ENCODE assay signal across 27 cellular contexts in genomic region chr21:36249576-36250422, GRCh38.
DNase-seq lines count a peak whose midpoint lies in the region; ATAC-seq and TF ChIP-seq lines count a peak whose summit lies in the region.
"Had no signal": no experiment of that assay in that cellular context is flagged by ENCODE, and none has a peak within 500 bp of the region (broad histone marks: within the 10 kb centered on the region; RNA-seq: fewer than 3 reads in every experiment).

No MANE protein-coding gene starts in this region.

- no CpG with 5 or more reads among the region's 20 CpGs for WGBS in mesendoderm (ENCODE audit: extremely low coverage, insufficient coverage, low lambda C conversion rate)
- WGBS in body of pancreas, 2 donors: 87 to 90% methylated on average over 18 to 20 of the region's 20 CpGs

- H3K9me3 ChIP-seq in WERI-Rb-1 (ENCODE audit: severe bottlenecking) (no peaks in the 10 kb centered on the region), body of pancreas (no peaks in the 10 kb centered on the region)
- H3K9me3 ChIP-seq: Caco-2, heart right ventricle, SJSA1, stomach, tibial artery had no signal

- H3K79me1 ChIP-seq in mesendoderm (ENCODE audit: low read length): no peaks in the 10 kb centered on the region

- intact Hi-C loops in body of pancreas (cut with DNase I): no loop called here
- intact Hi-C loops in CD14-positive monocyte (cut with micrococcal nuclease): no loop called here

- H3K23ac ChIP-seq in mesendoderm (ENCODE audit: low read length): peak overlapping the region; percentile 48

- no peak overlapping the region for H3K18ac ChIP-seq in mesendoderm (ENCODE audit: low read length)

- H3K27ac ChIP-seq in WERI-Rb-1 (peak overlapping the region; percentile 90), mesendoderm (ENCODE audit: low read depth, low read length) (no peak overlapping the region), body of pancreas (no peak overlapping the region)
- H3K27ac ChIP-seq: foreskin keratinocyte, heart right ventricle, KMS-11, SJSA1, stomach, tibial artery had no signal

- peak overlapping the region; percentile 29 for H3K9ac ChIP-seq in mesendoderm (ENCODE audit: low read length)
- H3K9ac ChIP-seq: KMS-11 had no signal

- H3K36me3 ChIP-seq in WERI-Rb-1: peaks cover 74% of the 10 kb centered on the region
- H3K36me3 ChIP-seq in mesendoderm (ENCODE audit: control insufficient read depth, insufficient read depth, low read length): no peaks in the 10 kb centered on the region
- peaks cover 0 to 2% of the 10 kb centered on the region in 2 donors for H3K36me3 ChIP-seq in body of pancreas (replicated peaks in 1 of 2; ENCODE audit: insufficient read depth in 1 of 2, low read depth in 2 of 2)

- no peak overlapping the region for H3K4me2 ChIP-seq in mesendoderm (ENCODE audit: low read length)
- H3K4me2 ChIP-seq: KMS-11 had no signal

- no peak overlapping the region for H3K4ac ChIP-seq in mesendoderm (ENCODE audit: low read depth, low read length)

- H3K36me3 Mint-ChIP-seq in activated naive CD8-positive, alpha-beta T cell: peaks cover 16% of the 10 kb centered on the region
- peaks cover 15% of the 10 kb centered on the region for H3K36me3 Mint-ChIP-seq in activated naive CD8-positive, alpha-beta T cell treated with anti-CD3 and anti-CD28 coated beads for 36 hours
- peaks cover 80 to 97% of the 10 kb centered on the region in 2 donors for H3K36me3 Mint-ChIP-seq in CD14-positive monocyte

- DNase-seq in activated naive CD8-positive, alpha-beta T cell treated with anti-CD3 and anti-CD28 coated beads for 36 hours: no peak
- DNase-seq in WERI-Rb-1 (no peak), mesendoderm (no peak), cerebellar cortex (ENCODE audit: low spot score) (no peak), body of pancreas (no peak), foreskin fibroblast (no peak), CD14-positive monocyte (ENCODE audit: low spot score) (no peak)
- DNase-seq: activated gamma-delta T cell treated with Interleukin-2 at 50 U/mL for 16 hours; activated T-cell treated with anti-CD3 and anti-CD28 coated beads, Interleukin-2, amount 50 U/mL, for 24 hours; Caco-2; cortex of kidney; DMS79; effector memory CD8-positive, alpha-beta T cell; foreskin keratinocyte; GF-D8; heart right ventricle; NCI-H1436; NCI-H345; NCI-H748 treated with DMSO at 0.1 percent for 48 hours; stomach; tibial artery had no signal

- H4K5ac ChIP-seq in mesendoderm (ENCODE audit: low read length): no peak overlapping the region

- H3K27me3 ChIP-seq in WERI-Rb-1 (ENCODE audit: insufficient read depth, low read depth, severe bottlenecking) (no peaks in the 10 kb centered on the region), mesendoderm (ENCODE audit: insufficient read depth, low read length, poor library complexity) (no peaks in the 10 kb centered on the region), body of pancreas (no peaks in the 10 kb centered on the region)
- H3K27me3 ChIP-seq: foreskin keratinocyte, heart right ventricle, SJSA1, stomach, tibial artery had no signal

- peaks cover 6% of the 10 kb centered on the region for H3K4me1 ChIP-seq in mesendoderm (ENCODE audit: control insufficient read depth, low read depth, low read length)
- peaks cover 13% of the 10 kb centered on the region for H3K4me1 ChIP-seq in body of pancreas
- H3K4me1 ChIP-seq: foreskin keratinocyte, tibial artery had no signal

- no peaks in the 10 kb centered on the region for H3K27me3 Mint-ChIP-seq in activated naive CD8-positive, alpha-beta T cell
- no peaks in the 10 kb centered on the region for H3K27me3 Mint-ChIP-seq in activated naive CD8-positive, alpha-beta T cell treated with anti-CD3 and anti-CD28 coated beads for 36 hours
- H3K27me3 Mint-ChIP-seq in CD14-positive monocyte (ENCODE audit: low read depth in 3 of 3): no peaks in the 10 kb centered on the region
- H3K27me3 Mint-ChIP-seq: activated T-cell treated with anti-CD3 and anti-CD28 coated beads, Interleukin-2, amount 50 U/mL, for 24 hours; effector memory CD8-positive, alpha-beta T cell; T-cell had no signal

- H3K79me2 ChIP-seq in mesendoderm (ENCODE audit: control insufficient read depth, insufficient read depth, low read length): no peaks in the 10 kb centered on the region

- H3K4me3 Mint-ChIP-seq in activated naive CD8-positive, alpha-beta T cell: no peak overlapping the region
- no peak overlapping the region for H3K4me3 Mint-ChIP-seq in activated naive CD8-positive, alpha-beta T cell treated with anti-CD3 and anti-CD28 coated beads for 36 hours
- no peak overlapping the region for H3K4me3 Mint-ChIP-seq in CD14-positive monocyte
- H3K4me3 Mint-ChIP-seq: activated T-cell treated with anti-CD3 and anti-CD28 coated beads, Interleukin-2, amount 50 U/mL, for 24 hours; effector memory CD8-positive, alpha-beta T cell; T-cell had no signal

- no peak for ATAC-seq in body of pancreas
- ATAC-seq: activated CD4-positive, CD25-positive, alpha-beta regulatory T cell treated with anti-CD3 and anti-CD28 coated beads, Interleukin-2, amount 50 U/mL, for 24 hours; effector memory CD8-positive, alpha-beta T cell; esophagus mucosa; foreskin keratinocyte; heart right ventricle; T-cell had no signal

- H3K4me1 Mint-ChIP-seq in activated naive CD8-positive, alpha-beta T cell (ENCODE audit: low read depth): peaks cover 3% of the 10 kb centered on the region
- H3K4me1 Mint-ChIP-seq in activated naive CD8-positive, alpha-beta T cell treated with anti-CD3 and anti-CD28 coated beads for 36 hours: no peaks in the 10 kb centered on the region
- no peaks in the 10 kb centered on the region for H3K4me1 Mint-ChIP-seq in CD14-positive monocyte

- H2AK5ac ChIP-seq in mesendoderm (ENCODE audit: low read length): no peak overlapping the region

- no peak overlapping the region for H2BK120ac ChIP-seq in mesendoderm (ENCODE audit: low read depth, low read length)

- H2BK15ac ChIP-seq in mesendoderm (replicated peaks; ENCODE audit: low read depth): no peak overlapping the region

- H3K27ac Mint-ChIP-seq in activated naive CD8-positive, alpha-beta T cell: peak overlapping the region; percentile 64
- H3K27ac Mint-ChIP-seq in activated naive CD8-positive, alpha-beta T cell treated with anti-CD3 and anti-CD28 coated beads for 36 hours: no peak overlapping the region
- H3K27ac Mint-ChIP-seq in CD14-positive monocyte: no peak overlapping the region
- H3K27ac Mint-ChIP-seq: activated T-cell treated with anti-CD3 and anti-CD28 coated beads, Interleukin-2, amount 50 U/mL, for 24 hours had no signal

- no peaks in the 10 kb centered on the region for H3K9me3 Mint-ChIP-seq in activated naive CD8-positive, alpha-beta T cell (ENCODE audit: low read depth)
- no peaks in the 10 kb centered on the region for H3K9me3 Mint-ChIP-seq in activated naive CD8-positive, alpha-beta T cell treated with anti-CD3 and anti-CD28 coated beads for 36 hours
- no peaks in the 10 kb centered on the region for H3K9me3 Mint-ChIP-seq in CD14-positive monocyte
- H3K9me3 Mint-ChIP-seq: activated T-cell treated with anti-CD3 and anti-CD28 coated beads, Interleukin-2, amount 50 U/mL, for 24 hours; effector memory CD8-positive, alpha-beta T cell; T-cell had no signal

- TF ChIP-seq CTCF in WERI-Rb-1 (IDR thresholded peaks at IDR 0.05; ENCODE audit: low read depth, low read length) (no peak), body of pancreas (IDR thresholded peaks at IDR 0.05) (no peak), foreskin fibroblast (IDR thresholded peaks at IDR 0.05; ENCODE audit: low read depth, low read length) (no peak), CD14-positive monocyte (IDR thresholded peaks at IDR 0.05) (no peak)

- H3K4me3 ChIP-seq in WERI-Rb-1 (ENCODE audit: low read depth, low read length) (peak overlapping the region; percentile 2; the same call in 1 of the 2 replicates), mesendoderm (ENCODE audit: low read length) (no peak overlapping the region), body of pancreas (no peak overlapping the region), foreskin fibroblast (ENCODE audit: low read depth in 1 of 2, low read length in 2 of 2) (no peak overlapping the region)
- H3K4me3 ChIP-seq: heart right ventricle, SJSA1, stomach, tibial artery had no signal

- no peak overlapping the region for H2BK5ac ChIP-seq in mesendoderm (ENCODE audit: low read length)

- H3K56ac ChIP-seq in mesendoderm (ENCODE audit: low read length): peak overlapping the region; percentile 73

- H4K8ac ChIP-seq in mesendoderm (ENCODE audit: low read depth, low read length): no peak overlapping the region

- no peak for TF ChIP-seq POLR2A in body of pancreas (IDR thresholded peaks at IDR 0.05)
